ENCODE assay signal across 18 cellular contexts in the genomic region with DNA sequence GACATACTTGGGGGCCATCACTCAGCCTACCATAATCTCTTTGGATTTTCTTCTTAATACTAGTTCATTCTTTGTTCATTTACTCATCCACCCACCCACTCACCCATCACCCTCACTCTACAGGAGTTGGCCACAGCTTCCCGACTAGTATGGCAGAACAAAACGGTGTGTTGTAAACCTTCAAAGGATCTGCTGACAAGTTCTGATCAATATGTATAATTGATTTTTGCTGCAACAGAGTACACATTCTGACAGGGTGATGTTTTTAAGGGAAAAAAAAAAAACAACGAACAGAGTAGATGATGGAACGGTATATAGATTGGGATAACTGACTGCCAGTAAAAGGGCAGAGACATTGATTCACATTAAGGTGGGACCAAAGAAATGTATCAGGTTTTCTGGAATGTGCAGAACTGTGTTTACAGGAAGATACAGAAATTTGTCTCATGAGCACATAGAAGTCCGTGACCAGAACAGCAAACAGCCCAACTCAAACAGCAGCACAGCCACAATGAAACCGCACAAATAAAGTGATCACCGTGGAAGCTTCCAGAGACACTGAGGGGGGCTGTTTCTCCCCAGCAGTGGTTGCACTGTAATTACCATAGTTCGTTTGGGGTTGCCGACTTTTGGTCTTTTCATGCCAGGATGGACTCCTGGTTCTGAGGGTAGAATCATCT.
DNase-seq lines count a peak whose midpoint lies in the region; ATAC-seq and TF ChIP-seq lines count a peak whose summit lies in the region.
"Had no signal": no experiment of that assay in that cellular context is flagged by ENCODE, and none has a peak within 500 bp of the region (broad histone marks: within the 10 kb centered on the region; RNA-seq: fewer than 3 reads in every experiment).

No MANE protein-coding gene starts in this region.

- no peak overlapping the region for H3K4ac ChIP-seq in IMR-90 (ENCODE audit: low read depth, low read length)

- no peak overlapping the region for H4K8ac ChIP-seq in IMR-90 (ENCODE audit: low read depth in 2 of 2, low read length in 2 of 2)

- H3K27ac Mint-ChIP-seq in progenitor cell of endocrine pancreas: peak overlapping the region; percentile 71
- H3K27ac Mint-ChIP-seq in osteocyte (ENCODE audit: unreplicated experiment): no peak overlapping the region
- H3K27ac Mint-ChIP-seq in activated naive CD4-positive, alpha-beta T cell treated with anti-CD3 and anti-CD28 coated beads, Interleukin-2, amount 50 U/mL, for 72 hours: no peak overlapping the region
- H3K27ac Mint-ChIP-seq: B cell; CD8-positive, alpha-beta T cell had no signal

- no peak overlapping the region for H2AK5ac ChIP-seq in IMR-90 (ENCODE audit: low read depth, low read length)

- no peak overlapping the region for H3K23ac ChIP-seq in IMR-90 (ENCODE audit: low read depth, low read length)

- H3K36me3 Mint-ChIP-seq in progenitor cell of endocrine pancreas (ENCODE audit: insufficient read depth) (peaks cover 1% of the 10 kb centered on the region), osteocyte (ENCODE audit: unreplicated experiment) (no peaks in the 10 kb centered on the region)
- peaks cover 5 to 7% of the 10 kb centered on the region in 2 donors for H3K36me3 Mint-ChIP-seq in activated naive CD4-positive, alpha-beta T cell treated with anti-CD3 and anti-CD28 coated beads, Interleukin-2, amount 50 U/mL, for 72 hours

- POLR2A ChIA-PET in IMR-90 (lab: Charles Lee; ENCODE audit: unreplicated experiment): no interaction called here

- intact Hi-C loops in IMR-90 (cut with micrococcal nuclease): loop anchor here (10.0 kb wide), 2 partner anchors 745 to 1105 kb away; no protein-coding TSS in a partner anchor
- intact Hi-C loops in right lobe of liver (cut with DNase I): no loop called here

- no peak overlapping the region for H4K91ac ChIP-seq in IMR-90 (ENCODE audit: insufficient read depth, low read depth, low read length)

- no peak overlapping the region for H4K5ac ChIP-seq in IMR-90 (ENCODE audit: low read depth, low read length)

- CTCF ChIA-PET in IMR-90 (lab: Yijun Ruan, JAX): no interaction called here

- no peak overlapping the region for H3K4me3 Mint-ChIP-seq in progenitor cell of endocrine pancreas (ENCODE audit: low read depth)
- no peak overlapping the region for H3K4me3 Mint-ChIP-seq in osteocyte (ENCODE audit: unreplicated experiment)
- H3K4me3 Mint-ChIP-seq: B cell; CD8-positive, alpha-beta T cell had no signal

- 100% methylated on average over 5 of the region's 9 CpGs; no CpG with 5 or more reads in 1 of the 2 experiments for WGBS in IMR-90 (ENCODE audit: extremely low coverage in 2 of 2, insufficient read length in 1 of 2), 2 experiments
- WGBS in right lobe of liver (ENCODE audit: insufficient coverage, low coverage, low lambda C conversion rate, missing lambda C conversion rate): 21% methylated on average over 9 of the region's 9 CpGs

- dilution Hi-C loops in IMR-90 (cut with HindIII; ENCODE audit: low sequenced_read_pairs, unreplicated experiment): no loop called here

- in situ Hi-C loops in IMR-90 (cut with MboI; ENCODE audit: low sequenced_read_pairs): no loop called here

- no peak for TF ChIP-seq RAD21 in IMR-90 (IDR thresholded peaks at IDR 0.05; ENCODE audit: low read length)

- no peak overlapping the region for H3K27ac ChIP-seq in IMR-90 (ENCODE audit: insufficient read depth, low read length)
- H3K27ac ChIP-seq in right lobe of liver: peak overlapping the region; percentile 29 to 43 (median 42)
- H3K27ac ChIP-seq: BLaER1 treated with 17β-estradiol and CSF1 and Interleukin-3, amounts not matched to agents 10 nM and 100 nM; GM23248; HL-60 had no signal

- no peak overlapping the region for H2BK20ac ChIP-seq in IMR-90 (ENCODE audit: low read depth, low read length)

- H3K79me1 ChIP-seq in IMR-90 (ENCODE audit: low read depth in 1 of 2, low read length in 2 of 2): no peaks in the 10 kb centered on the region

- H2BK15ac ChIP-seq in IMR-90 (ENCODE audit: low read depth, low read length): no peak overlapping the region

- H3K36me3 ChIP-seq in IMR-90 (ENCODE audit: control insufficient read depth, insufficient read depth, low read length) (no peaks in the 10 kb centered on the region), right lobe of liver (no peaks in the 10 kb centered on the region)
- H3K36me3 ChIP-seq: BLaER1 treated with 17β-estradiol and CSF1 and Interleukin-3, amounts not matched to agents 10 nM and 100 nM had no signal

- BruUV-seq in IMR-90 (replicated peaks; lab: Mats Ljungman, UMichigan): no TSS peak

- H3K9me3 Mint-ChIP-seq in progenitor cell of endocrine pancreas (ENCODE audit: low read depth): peaks cover 3% of the 10 kb centered on the region
- H3K9me3 Mint-ChIP-seq in osteocyte (ENCODE audit: unreplicated experiment): peaks cover 7% of the 10 kb centered on the region
- peaks cover 0 to 5% of the 10 kb centered on the region in 2 donors for H3K9me3 Mint-ChIP-seq in activated naive CD4-positive, alpha-beta T cell treated with anti-CD3 and anti-CD28 coated beads, Interleukin-2, amount 50 U/mL, for 72 hours
- H3K9me3 Mint-ChIP-seq: CD8-positive, alpha-beta T cell had no signal

- no peaks in the 10 kb centered on the region for H3K9me1 ChIP-seq in IMR-90 (ENCODE audit: insufficient read depth, low read length)

- no peaks in the 10 kb centered on the region for H3K27me3 ChIP-seq in IMR-90 (ENCODE audit: control insufficient read depth, insufficient read depth, low read length)
- H3K27me3 ChIP-seq in right lobe of liver: no peaks in the 10 kb centered on the region
- H3K27me3 ChIP-seq: BLaER1 treated with 17β-estradiol and CSF1 and Interleukin-3, amounts not matched to agents 10 nM and 100 nM had no signal

- TF ChIP-seq POLR2A in IMR-90 (IDR thresholded peaks at IDR 0.05; ENCODE audit: low read depth, low read length) (no peak), right lobe of liver (IDR thresholded peaks at IDR 0.05) (no peak)

- H3K9ac ChIP-seq in IMR-90 (ENCODE audit: low read depth, low read length): no peak overlapping the region
- H3K9ac ChIP-seq: BLaER1 treated with 17β-estradiol and CSF1 and Interleukin-3, amounts not matched to agents 10 nM and 100 nM; GM23248 had no signal

- H4K20me1 ChIP-seq in IMR-90 (ENCODE audit: insufficient read depth, low read length): no peaks in the 10 kb centered on the region
- H4K20me1 ChIP-seq: BLaER1 treated with 17β-estradiol and CSF1 and Interleukin-3, amounts not matched to agents 10 nM and 100 nM had no signal

- ATAC-seq in IMR-90 (ENCODE audit: low read depth): no peak
- ATAC-seq in right lobe of liver: peak; percentile 65 to 80 (median 76)
- no peak for ATAC-seq in GM21723 (IDR thresholded peaks at IDR 0.05; ENCODE audit: unreplicated experiment)
- ATAC-seq in activated naive CD4-positive, alpha-beta T cell treated with anti-CD3 and anti-CD28 coated beads, Interleukin-2, amount 50 U/mL, for 72 hours: no peak
- ATAC-seq: CD8-positive, alpha-beta T cell; GM12878 had no signal

- H2AK9ac ChIP-seq in IMR-90 (replicated peaks; ENCODE audit: low read depth, low read length, poor library complexity): peak overlapping the region; percentile 19

- DNase-seq in IMR-90: no peak
- DNase-seq in right lobe of liver: no peak
- DNase-seq in progenitor cell of endocrine pancreas (ENCODE audit: low spot score, unreplicated experiment): no peak
- DNase-seq in osteocyte (ENCODE audit: extremely low spot score, unreplicated experiment): no peak
- no peak for DNase-seq in activated naive CD4-positive, alpha-beta T cell treated with anti-CD3 and anti-CD28 coated beads, Interleukin-2, amount 50 U/mL, for 72 hours (ENCODE audit: low spot score in 2 of 2)
- no peak for DNase-seq in effector CD8-positive, alpha-beta T cell (lab: John Stamatoyannopoulos, UW)
- DNase-seq: CD8-positive, alpha-beta T cell; DMS 273 treated with DMSO at 0.1 percent for 48 hours; DMS53; DND-41; EL; GM23248; HCEC 1CT had no signal

- H2BK5ac ChIP-seq in IMR-90 (ENCODE audit: low read depth, low read length, poor library complexity, severe bottlenecking): no peak overlapping the region

- no peak overlapping the region for H2BK120ac ChIP-seq in IMR-90 (ENCODE audit: low read depth, low read length)

- no peak overlapping the region for H3K18ac ChIP-seq in IMR-90 (ENCODE audit: low read depth, low read length)

- H3K56ac ChIP-seq in IMR-90 (ENCODE audit: extremely low read depth, insufficient read depth, low read length): no peak overlapping the region

- no peak for TF ChIP-seq CTCF in IMR-90 (conservative IDR thresholded peaks at IDR 0.05; ENCODE audit: low read depth, low read length)
- TF ChIP-seq CTCF in right lobe of liver (IDR thresholded peaks at IDR 0.05): no peak
- TF ChIP-seq CTCF in progenitor cell of endocrine pancreas (IDR thresholded peaks at IDR 0.05; ENCODE audit: unreplicated experiment): no peak
- no peak for TF ChIP-seq CTCF in osteocyte (IDR thresholded peaks at IDR 0.05)

- H3K4me1 Mint-ChIP-seq in progenitor cell of endocrine pancreas (ENCODE audit: low read depth) (peaks cover 32% of the 10 kb centered on the region), osteocyte (ENCODE audit: unreplicated experiment) (peaks cover 11% of the 10 kb centered on the region)
- H3K4me1 Mint-ChIP-seq: B cell had no signal

- H3K4me1 ChIP-seq in IMR-90 (ENCODE audit: control insufficient read depth, insufficient read depth, low read length) (no peaks in the 10 kb centered on the region), right lobe of liver (peaks cover 0 to 25% (median 6%) of the 10 kb centered on the region in 4 donors)
- H3K4me1 ChIP-seq: BLaER1 treated with 17β-estradiol and CSF1 and Interleukin-3, amounts not matched to agents 10 nM and 100 nM had no signal

- no peak overlapping the region for H2AFZ ChIP-seq in IMR-90 (replicated peaks; ENCODE audit: low read length, poor library complexity)
- H2AFZ ChIP-seq: GM23248 had no signal

- no peaks in the 10 kb centered on the region for H3K27me3 Mint-ChIP-seq in progenitor cell of endocrine pancreas
- no peaks in the 10 kb centered on the region for H3K27me3 Mint-ChIP-seq in osteocyte (ENCODE audit: unreplicated experiment)
- H3K27me3 Mint-ChIP-seq: B cell had no signal

- H3K14ac ChIP-seq in IMR-90 (replicated peaks; ENCODE audit: low read depth, low read length): no peak overlapping the region

- 0 out of 2 replicates have a peak, but pooled peaks cover 2% of the 10 kb centered on the region for H3K9me3 ChIP-seq in IMR-90 (ENCODE audit: control insufficient read depth, insufficient read depth, low read length)
- no peaks in the 10 kb centered on the region for H3K9me3 ChIP-seq in right lobe of liver

- H3K4me3 ChIP-seq in IMR-90 (ENCODE audit: insufficient read depth, low read depth, low read length) (no peak overlapping the region), right lobe of liver (peak overlapping the region in 1 of 3 donors; percentile 21)
- H3K4me3 ChIP-seq: BLaER1 treated with 17β-estradiol and CSF1 and Interleukin-3, amounts not matched to agents 10 nM and 100 nM; GM12878; GM23248 had no signal

- H3K4me2 ChIP-seq in IMR-90 (ENCODE audit: low read depth, low read length): no peak overlapping the region
- H3K4me2 ChIP-seq: BLaER1 treated with 17β-estradiol and CSF1 and Interleukin-3, amounts not matched to agents 10 nM and 100 nM had no signal

TF ChIP-seq in IMR-90, 13 proteins besides CTCF, POLR2A, EP300 and RAD21 (continues in another document):
- no peak for TF ChIP-seq CHD1 (IDR thresholded peaks at IDR 0.05; ENCODE audit: low read depth, low read length)
- TF ChIP-seq NFE2L2 (IDR thresholded peaks at IDR 0.05; ENCODE audit: low read depth, low read length): no peak
- TF ChIP-seq MAZ (IDR thresholded peaks at IDR 0.05; ENCODE audit: borderline replicate concordance, low read depth, low read length): no peak

Comparison
In these comparisons a context has a peak if more than half of its experiments do, and no peak if none do; other contexts are left out.
1. ATAC-seq: peak in right lobe of liver (4 of 4); none in IMR-90 (single experiment), GM21723 (single experiment) and activated naive CD4-positive, alpha-beta T cell treated with anti-CD3 and anti-CD28 coated beads, Interleukin-2, amount 50 U/mL, for 72 hours (0 of 2).